ENCODE assay signal across 10 cellular contexts in genomic region chr17:80743181-80743771, GRCh38.
A peak's percentile ranks its signal among the peaks of the same experiment; 100 is the strongest.
DNase-seq lines count a peak whose midpoint lies in the region; ATAC-seq and TF ChIP-seq lines count a peak whose summit lies in the region.
"Had no signal": no experiment of that assay in that cellular context is flagged by ENCODE, and none has a peak within 500 bp of the region (broad histone marks: within the 10 kb centered on the region; RNA-seq: fewer than 3 reads in every experiment).

No MANE protein-coding gene starts in this region.

- TF ChIP-seq EP300 in tibial nerve (IDR thresholded peaks at IDR 0.05) = no peak

- H3K9me3 ChIP-seq in tibial nerve = no peaks in the 10 kb centered on the region

- no peaks in the 10 kb centered on the region for H3K9me3 Mint-ChIP-seq in stimulated activated naive CD8-positive, alpha-beta T cell treated with anti-CD3 and anti-CD28 coated beads, Interleukin-15, Interleukin-2, amounts not matched to agents 100 ng/mL and 50 ng/mL, for 24 hours
- H3K9me3 Mint-ChIP-seq: memory B cell had no signal

- H3K4me1 ChIP-seq in tibial nerve = no peaks in the 10 kb centered on the region

- H3K36me3 ChIP-seq in tibial nerve = no peaks in the 10 kb centered on the region

- WGBS in tibial nerve, 2 donors = 76 to 82% methylated on average over 14 to 15 of the region's 15 CpGs

- peak overlapping the region; percentile 79 for H3K27ac Mint-ChIP-seq in stimulated activated naive CD8-positive, alpha-beta T cell treated with anti-CD3 and anti-CD28 coated beads, Interleukin-15, Interleukin-2, amounts not matched to agents 100 ng/mL and 50 ng/mL, for 24 hours
- H3K27ac Mint-ChIP-seq: memory B cell had no signal

- intact Hi-C loops in left ventricle myocardium superior (cut with micrococcal nuclease) = no loop called here

- no peaks in the 10 kb centered on the region for H3K27me3 ChIP-seq in tibial nerve

- no peak for TF ChIP-seq POLR2A in tibial nerve (IDR thresholded peaks at IDR 0.05)

- TF ChIP-seq CTCF in tibial nerve (IDR thresholded peaks at IDR 0.05) = no peak

- peaks cover 43% of the 10 kb centered on the region for H3K36me3 Mint-ChIP-seq in stimulated activated naive CD8-positive, alpha-beta T cell treated with anti-CD3 and anti-CD28 coated beads, Interleukin-15, Interleukin-2, amounts not matched to agents 100 ng/mL and 50 ng/mL, for 24 hours (ENCODE audit: low read depth)

- H3K4me3 Mint-ChIP-seq in stimulated activated naive CD8-positive, alpha-beta T cell treated with anti-CD3 and anti-CD28 coated beads, Interleukin-15, Interleukin-2, amounts not matched to agents 100 ng/mL and 50 ng/mL, for 24 hours = peak overlapping the region; percentile 71
- H3K4me3 Mint-ChIP-seq: memory B cell had no signal

- H3K27me3 Mint-ChIP-seq in stimulated activated naive CD8-positive, alpha-beta T cell treated with anti-CD3 and anti-CD28 coated beads, Interleukin-15, Interleukin-2, amounts not matched to agents 100 ng/mL and 50 ng/mL, for 24 hours = no peaks in the 10 kb centered on the region
- H3K27me3 Mint-ChIP-seq: memory B cell had no signal

- peak; percentile 83 for ATAC-seq in left ventricle myocardium superior
- no peak for ATAC-seq in HG03025 (IDR thresholded peaks at IDR 0.05; ENCODE audit: low FRiP score, unreplicated experiment)
- no peak for ATAC-seq in GM19455 (IDR thresholded peaks at IDR 0.05; ENCODE audit: unreplicated experiment)

- H3K4me3 ChIP-seq in tibial nerve = no peak overlapping the region

- DNase-seq in activated CD8-positive, alpha-beta memory T cell treated with anti-CD3 and anti-CD28 coated beads for 24 hours = peak; percentile 59
- no peak for DNase-seq in activated CD8-positive, alpha-beta memory T cell treated with anti-CD3 and anti-CD28 coated beads, Interleukin-2, amount 50 U/mL, for 48 hours
- DNase-seq in activated T-cell treated with anti-CD3 and anti-CD28 coated beads for 4 hours (peak; percentile 45), left ventricle myocardium superior (peak; percentile 49), tibial nerve (ENCODE audit: low spot score in 2 of 2) (no peak)
- DNase-seq: ACHN had no signal

- H3K4me1 Mint-ChIP-seq in stimulated activated naive CD8-positive, alpha-beta T cell treated with anti-CD3 and anti-CD28 coated beads, Interleukin-15, Interleukin-2, amounts not matched to agents 100 ng/mL and 50 ng/mL, for 24 hours (ENCODE audit: low read depth) = peaks cover 71% of the 10 kb centered on the region

- no peak overlapping the region for H3K27ac ChIP-seq in tibial nerve

Comparison
In these comparisons a context has a peak if more than half of its experiments do, and no peak if none do; other contexts are left out.
1. DNase-seq: peak in activated CD8-positive, alpha-beta memory T cell treated with anti-CD3 and anti-CD28 coated beads for 24 hours (single experiment), activated T-cell treated with anti-CD3 and anti-CD28 coated beads for 4 hours (single experiment) and left ventricle myocardium superior (single experiment); none in activated CD8-positive, alpha-beta memory T cell treated with anti-CD3 and anti-CD28 coated beads, Interleukin-2, amount 50 U/mL, for 48 hours (single experiment) and tibial nerve (0 of 2).